In genomic region chr2:178016612-178017011, GRCh38 we compare ENCODE assay signal across 36 cellular contexts. TPM values are rescaled to one million over a fixed set of nuclear protein-coding genes. Genes with fewer than 3 reads are reported as not detected.
"Had no signal": no experiment of that assay in that cellular context is flagged by ENCODE, and none has a peak within 500 bp of the region (broad histone marks: within the 10 kb centered on the region; RNA-seq: fewer than 3 reads in every experiment).

No MANE protein-coding gene starts in this region.

- H3K4me1 ChIP-seq: adrenal gland, ascending aorta, body of pancreas, breast epithelium had no signal

- H3K27ac ChIP-seq: adrenal gland, ascending aorta, body of pancreas, brain microvascular endothelial cell, breast epithelium, cardiac muscle cell had no signal

- H3K9me3 ChIP-seq: adrenal gland, ascending aorta, body of pancreas had no signal

- H3K36me3 ChIP-seq: adrenal gland, ascending aorta, brain microvascular endothelial cell, breast epithelium, cardiac muscle cell had no signal

- H3K27me3 ChIP-seq: adrenal gland, ascending aorta, body of pancreas, brain microvascular endothelial cell, breast epithelium, cardiac muscle cell had no signal

- H3K4me3 ChIP-seq: adrenal gland, ascending aorta, body of pancreas, breast epithelium, cardiac muscle cell had no signal

- DNase-seq: activated effector memory CD4-positive, alpha-beta T cell treated with anti-CD3 and anti-CD28 coated beads, Interleukin-2, amount 50 U/mL, for 16 hours; activated effector memory CD4-positive, alpha-beta T cell treated with Interleukin-2 at 50 U/mL for 16 hours; activated gamma-delta T cell; activated gamma-delta T cell treated with Interleukin-2 at 50 U/mL for 16 hours; activated naive CD4-positive, alpha-beta T cell; activated naive CD4-positive, alpha-beta T cell treated with anti-CD3 and anti-CD28 coated beads for 36 hours; activated naive CD4-positive, alpha-beta T cell treated with anti-CD3 and anti-CD28 coated beads, Interleukin-2, amount 10 ng/mL, durations not matched to agents 7 days and 5 days; activated naive CD4-positive, alpha-beta T cell treated with anti-CD3 and anti-CD28 coated beads, Interleukin-2, amount 50 U/mL, for 16 hours; activated naive CD4-positive, alpha-beta T cell treated with Interleukin-2 at 50 U/mL for 16 hours; activated naive CD8-positive, alpha-beta T cell treated with anti-CD3 and anti-CD28 coated beads for 36 hours; activated naive CD8-positive, alpha-beta T cell treated with anti-CD3 and anti-CD28 coated beads, Interleukin-2, amount 10 ng/mL, durations not matched to agents 7 days and 5 days; activated naive CD8-positive, alpha-beta T cell treated with anti-CD3 and anti-CD28 coated beads, Interleukin-2, amount 50 U/mL, for 24 hours; activated T-cell treated with anti-CD3 and anti-CD28 coated beads, Interleukin-2, amount 50 U/mL, for 1 hour; activated T-cell treated with anti-CD3 and anti-CD28 coated beads, Interleukin-2, amount 50 U/mL, for 24 hours; activated T-cell treated with anti-CD3 and anti-CD28 coated beads, Interleukin-2, amount 50 U/mL, for 4 hours; activated T-cell treated with anti-CD3 and anti-CD28 coated beads, Interleukin-2, amount 50 U/mL, for 48 hours; activated T-cell treated with anti-CD3 and anti-CD28 coated beads, Interleukin-2, amount 50 U/mL, for 72 hours; adrenal gland; amniotic stem cell; amygdala; anterior cingulate cortex; aorta; body of pancreas; brain microvascular endothelial cell; caudate nucleus; central memory CD4-positive, alpha-beta T cell; cerebellar nuclear complex had no signal

- FAIRE-seq: astrocyte, bronchial epithelial cell had no signal

- ATAC-seq: activated naive CD4-positive, alpha-beta T cell treated with anti-CD3 and anti-CD28 coated beads, Interleukin-2, amount 50 U/mL, for 72 hours; activated naive CD8-positive, alpha-beta T cell treated with anti-CD3 and anti-CD28 coated beads, Interleukin-2, amount 50 U/mL, for 24 hours; activated T-cell treated with anti-CD3 and anti-CD28 coated beads, Interleukin-2, amount 50 U/mL, for 4 hours; activated T-cell treated with anti-CD3 and anti-CD28 coated beads, Interleukin-2, amount 50 U/mL, for 72 hours; activated T-helper 17 cell treated with anti-CD3 and anti-CD28 coated beads, Interleukin-2, amount 50 U/mL, for 72 hours; body of pancreas had no signal

RNA-seq across cellular contexts. Expression of gene PDE11A, which starts 56.0 kb away (rescaled TPM):
- total RNA-seq: activated naive CD4-positive, alpha-beta T cell treated with anti-CD3 and anti-CD28 coated beads for 36 hours; activated naive CD4-positive, alpha-beta T cell treated with anti-CD3 and anti-CD28 coated beads, Interleukin-2, amount 50 U/mL, for 72 hours; activated naive CD8-positive, alpha-beta T cell treated with anti-CD3 and anti-CD28 coated beads, Interleukin-2, amount 10 ng/mL, durations not matched to agents 7 days and 5 days; activated T-cell treated with anti-CD3 and anti-CD28 coated beads, Interleukin-2, amount 50 U/mL, for 4 hours; activated T-cell treated with anti-CD3 and anti-CD28 coated beads, Interleukin-2, amount 50 U/mL, for 72 hours; activated T-helper 1 cell treated with anti-CD3 and anti-CD28 coated beads, Interleukin-12 subunit alpha, Interleukin-12 subunit beta, Interleukin-2, Interleukin-4 antibody, amounts not matched to agents 30 ng/mL and 10 ng/mL and 1 ng/mL, durations not matched to agents 14 hours and 24 hours and 36 hours; activated T-helper 2 cell treated with anti-CD3 and anti-CD28 coated beads, Interferon-gamma antibody, Interleukin-2, Interleukin-4, amounts not matched to agents 10 μg/mL and 5 μg/mL and 100 μg/mL, durations not matched to agents 14 hours and 24 hours and 36 hours; bronchial epithelial cell had no signal
